Comparison of ENCODE assay signal across 26 cellular contexts in the genomic region with DNA sequence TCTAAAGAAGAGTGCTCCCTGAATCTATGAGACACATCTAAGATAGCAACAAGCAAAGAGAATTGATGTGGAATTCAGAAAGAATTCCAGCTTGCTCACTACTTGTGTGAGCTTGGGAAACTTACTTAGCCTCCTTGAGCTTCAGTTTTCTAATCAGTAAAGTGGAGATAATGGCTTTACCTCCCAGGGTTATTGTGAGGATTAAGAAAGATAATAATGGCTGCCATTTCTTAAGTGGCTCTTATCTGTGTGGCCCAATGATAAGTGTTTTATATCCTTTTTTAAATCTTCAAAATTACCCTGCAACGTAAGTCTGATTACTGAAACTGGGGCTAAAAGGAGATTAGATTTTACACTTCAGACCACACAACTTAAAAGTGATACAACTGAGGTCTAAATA.
"Had no signal": no experiment of that assay in that cellular context is flagged by ENCODE, and none has a peak within 500 bp of the region (broad histone marks: within the 10 kb centered on the region; RNA-seq: fewer than 3 reads in every experiment).

No MANE protein-coding gene starts in this region.

- DNase-seq: colonic mucosa; effector CD8-positive, alpha-beta T cell; esophagus squamous epithelium; foreskin melanocyte; hypothalamus; immature natural killer cell; islet precursor cell; kidney glomerular epithelial cell; left colon; left ventricle myocardium inferior; lower lobe of right lung; right lobe of liver; small intestine; stimulated activated CD4-positive, alpha-beta T cell treated with anti-CD3 and anti-CD28 coated beads, Interleukin-15, amount 100 ng/mL, for 24 hours; stimulated activated CD4-positive, alpha-beta T cell treated with anti-CD3 and anti-CD28 coated beads, Interleukin-2, amount 100 ng/mL, for 48 hours; stimulated activated CD8-positive, alpha-beta memory T cell treated with anti-CD3 and anti-CD28 coated beads, Interleukin-4, amount 100 ng/mL, for 48 hours; stimulated activated naive CD4-positive, alpha-beta T cell; stomach; thyroid gland; trophoblast cell had no signal

- H3K27ac Mint-ChIP-seq: dendritic cell treated with granulocyte-macrophage colony-stimulating factor and Interleukin-4, amounts not matched to agents 40 ng/mL and 50 ng/mL, for 4 days; immature natural killer cell; natural killer cell treated with Interleukin-12 subunit alpha and Interleukin-12 subunit beta and Interleukin-15 and Interleukin-18, amount 100 ng/mL, for 72 hours; progenitor cell of endocrine pancreas had no signal

- H3K79me2 ChIP-seq: parathyroid adenoma had no signal

- H3K4me1 ChIP-seq: colonic mucosa, esophagus squamous epithelium, left ventricle myocardium inferior, lower lobe of right lung, parathyroid adenoma, right lobe of liver, stomach, thyroid gland, vagina had no signal

- H2AFZ ChIP-seq: parathyroid adenoma had no signal

- H3K4me1 Mint-ChIP-seq: immature natural killer cell, neural crest cell had no signal

- ATAC-seq: left colon; lower lobe of right lung; natural killer cell treated with Interleukin-12 subunit alpha and Interleukin-12 subunit beta and Interleukin-15 and Interleukin-18, amount 100 ng/mL, for 72 hours; right lobe of liver had no signal

- H3K36me3 Mint-ChIP-seq: immature natural killer cell; natural killer cell treated with Interleukin-12 subunit alpha and Interleukin-12 subunit beta and Interleukin-15 and Interleukin-18, amount 100 ng/mL, for 72 hours had no signal

- H3K36me3 ChIP-seq: colonic mucosa, esophagus squamous epithelium, left ventricle myocardium inferior, lower lobe of right lung, right lobe of liver, stomach, thyroid gland, vagina had no signal

- H3K9me3 ChIP-seq: colonic mucosa, esophagus squamous epithelium, left ventricle myocardium inferior, lower lobe of right lung, right lobe of liver, stomach, thyroid gland, vagina had no signal

- H3K27me3 Mint-ChIP-seq: dendritic cell treated with granulocyte-macrophage colony-stimulating factor and Interleukin-4, amounts not matched to agents 40 ng/mL and 50 ng/mL, for 4 days; natural killer cell treated with Interleukin-12 subunit alpha and Interleukin-12 subunit beta and Interleukin-15 and Interleukin-18, amount 100 ng/mL, for 72 hours had no signal

- H3K27ac ChIP-seq: colonic mucosa, esophagus squamous epithelium, left ventricle myocardium inferior, lower lobe of right lung, parathyroid adenoma, right lobe of liver, stomach, thyroid gland, vagina had no signal

- H3K9ac ChIP-seq: parathyroid adenoma had no signal

- H3K27me3 ChIP-seq: colonic mucosa, esophagus squamous epithelium, right lobe of liver, stomach, thyroid gland, vagina had no signal

- H3K9me3 Mint-ChIP-seq: dendritic cell treated with granulocyte-macrophage colony-stimulating factor and Interleukin-4, amounts not matched to agents 40 ng/mL and 50 ng/mL, for 4 days; neural crest cell had no signal

- H3K4me3 Mint-ChIP-seq: dendritic cell treated with granulocyte-macrophage colony-stimulating factor and Interleukin-4, amounts not matched to agents 40 ng/mL and 50 ng/mL, for 4 days; immature natural killer cell; natural killer cell treated with Interleukin-12 subunit alpha and Interleukin-12 subunit beta and Interleukin-15 and Interleukin-18, amount 100 ng/mL, for 72 hours; neural crest cell had no signal

- H3K4me3 ChIP-seq: colonic mucosa, esophagus squamous epithelium, left ventricle myocardium inferior, lower lobe of right lung, right lobe of liver, stomach, thyroid gland, vagina had no signal
